8 cellular contexts compared by ENCODE assay signal in the genomic region with DNA sequence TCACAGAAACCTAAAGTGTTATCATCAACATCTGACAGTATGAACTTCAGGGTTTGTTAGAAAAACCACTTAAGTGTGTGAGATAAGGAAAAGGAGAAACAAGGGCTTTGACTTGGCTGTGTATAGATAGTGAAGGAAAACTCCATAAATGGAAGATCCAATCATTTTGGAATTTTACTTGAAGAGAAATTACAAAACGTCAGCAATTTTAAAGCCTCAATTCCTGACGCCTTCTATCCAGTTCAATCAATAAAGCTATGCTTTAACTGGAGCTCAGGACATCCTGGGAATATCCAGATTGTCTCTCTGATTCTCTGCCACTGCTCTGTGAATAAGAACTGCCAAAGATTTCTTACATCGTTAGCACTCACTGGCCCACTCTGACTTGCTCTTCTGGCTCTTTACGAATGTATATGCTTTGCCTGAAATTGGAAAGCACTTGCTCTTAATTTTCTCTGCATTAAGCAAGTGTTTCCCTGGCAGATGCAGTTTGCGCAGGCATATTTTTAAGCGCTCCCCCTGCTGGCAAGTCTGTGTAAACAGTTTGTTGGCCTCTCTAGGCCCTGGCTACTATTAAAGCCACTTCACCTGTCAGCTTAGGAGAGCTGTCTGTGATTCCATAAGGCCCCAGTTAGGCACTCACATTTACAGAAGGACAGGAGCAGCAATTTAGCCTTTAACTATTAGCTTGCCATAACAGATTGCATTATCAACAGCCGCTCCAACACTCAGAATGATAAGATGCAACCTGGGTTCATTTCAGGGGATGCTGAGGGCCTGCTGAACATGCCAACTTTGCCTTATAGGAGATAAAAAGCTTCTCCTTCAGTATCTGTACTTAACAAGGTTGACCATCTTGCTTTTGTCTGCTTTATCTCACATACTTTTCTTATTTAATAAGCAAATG.
DNase-seq lines count a peak whose midpoint lies in the region; ATAC-seq and TF ChIP-seq lines count a peak whose summit lies in the region.

No MANE protein-coding gene starts in this region.

- ATAC-seq in HG02840 (IDR thresholded peaks at IDR 0.05; ENCODE audit: low FRiP score, unreplicated experiment), result peak; percentile 79

- peak; percentile 44 for DNase-seq in SIG-M5 treated with dmso at 0.1 percent for 504 hours (lab: John Stamatoyannopoulos, UW; ENCODE audit: unreplicated experiment)
- no peak for DNase-seq in SIG-M5 (lab: John Stamatoyannopoulos, UW)
- DNase-seq in NCI-H1930 (lab: John Stamatoyannopoulos, UW), result peak; percentile 2 to 17
- DNase-seq in ecto neural progenitor cell (ENCODE audit: low spot score), result peak; percentile 49
- DNase-seq in lung microvascular endothelial cell (ENCODE audit: low read depth in 2 of 2), result peak; percentile 49 to 77
- peak in 33 of 49 donors; percentile 0 to 48 (median 6) for DNase-seq in substantia nigra (lab: John Stamatoyannopoulos, UW)

- TF ChIP-seq CTCF in WI38 (IDR thresholded peaks at IDR 0.05; ENCODE audit: low read depth, low read length), result peak; percentile 74

- no peak overlapping the region for H3K27ac ChIP-seq in substantia nigra (ENCODE audit: low read depth, low read length, poor library complexity, severe bottlenecking)

- H3K4me3 ChIP-seq in WI38 (ENCODE audit: low read depth, low read length), result no peak overlapping the region
